ENCODE assay signal across 6 cellular contexts in the genomic region with DNA sequence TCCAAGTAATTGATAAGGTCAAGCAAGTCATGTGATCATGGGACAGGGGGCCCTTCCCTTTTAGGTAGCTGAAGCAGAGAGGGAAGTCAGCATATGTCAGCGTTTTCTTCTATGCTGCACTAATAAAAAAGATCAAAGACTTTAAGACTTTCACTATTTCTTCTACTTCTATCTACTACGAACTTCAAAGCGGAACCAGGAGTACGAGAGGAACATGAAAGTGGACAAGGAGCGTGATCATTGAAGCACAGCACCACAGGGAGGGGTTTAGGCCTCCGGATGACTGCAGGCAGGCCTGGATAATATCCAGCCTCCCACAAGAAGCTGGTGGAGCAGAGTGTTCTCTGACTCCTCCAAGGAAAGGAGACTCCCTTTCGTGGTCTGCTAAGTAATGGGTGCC.
DNase-seq lines count a peak whose midpoint lies in the region; TF ChIP-seq lines count a peak whose summit lies in the region.
"Not testable (repeated sequence)": the region's sequence is repeated elsewhere in the genome, so short reads cannot be mapped to it uniquely, and the experiment has no call there.

No MANE protein-coding gene starts in this region.

- TF ChIP-seq CTCF in nephron (IDR thresholded peaks at IDR 0.05; ENCODE audit: unreplicated experiment in 3 of 3); parathyroid adenoma (IDR thresholded peaks at IDR 0.05); testis (IDR thresholded peaks at IDR 0.05): not testable (repeated sequence)

- H3K4me3 ChIP-seq in parathyroid adenoma (ENCODE audit: low read depth, low read length); testis: not testable (repeated sequence)

- H3K27me3 Mint-ChIP-seq in nephron (ENCODE audit: low read depth), result not testable (repeated sequence)

- H3K9ac ChIP-seq in parathyroid adenoma, result not testable (repeated sequence)

- H3K36me3 ChIP-seq in parathyroid adenoma (ENCODE audit: control insufficient read depth, insufficient read depth, low read length); testis (ENCODE audit: low read depth, missing control alignments): not testable (repeated sequence)

- 53 to 65% methylated on average over 7 of the region's 7 CpGs for WGBS in testis, 2 donors

- not testable (repeated sequence) for H3K27me3 ChIP-seq in parathyroid adenoma (ENCODE audit: control insufficient read depth, insufficient read depth, low read length); testis

- H3K79me2 ChIP-seq in parathyroid adenoma, result not testable (repeated sequence)

- DNase-seq in Caki2 (ENCODE audit: low read depth), result peak; percentile 10
- peak; percentile 7 for DNase-seq in amniotic epithelial cell (ENCODE audit: low read depth)
- DNase-seq in left kidney (ENCODE audit: low read depth, low spot score), result peak; percentile 55
- peak; percentile 51 for DNase-seq in testis

- in situ Hi-C loops in Caki2 (cut with HindIII; ENCODE audit: low pct_unique_long_range_greater_than_20kb, low sequenced_read_pairs), result not testable (repeated sequence)

- H3K4me3 Mint-ChIP-seq in nephron, result not testable (repeated sequence)

- H3K36me3 Mint-ChIP-seq in nephron (ENCODE audit: low read depth), result peaks cover 18% of the 10 kb centered on the region

- peak overlapping the region; percentile 26 to 97 (median 86) for H3K27ac Mint-ChIP-seq in nephron

- intact Hi-C loops in testis (cut with DNase I; ENCODE audit: low total_unique reads), result not testable (repeated sequence)

- not testable (repeated sequence) for H3K9me3 Mint-ChIP-seq in nephron

- H3K27ac ChIP-seq in parathyroid adenoma (peak overlapping the region; percentile 53), testis (peak overlapping the region; percentile 15 to 58)

- not testable (repeated sequence) for H3K9me3 ChIP-seq in parathyroid adenoma (ENCODE audit: control insufficient read depth, low read length); testis

- TF ChIP-seq POLR2A in testis (IDR thresholded peaks at IDR 0.05), result not testable (repeated sequence)

- not testable (repeated sequence) for H3K4me2 ChIP-seq in parathyroid adenoma (ENCODE audit: low read length)

- H3K4me1 Mint-ChIP-seq in nephron, result peaks cover 51% of the 10 kb centered on the region

- H3K4me1 ChIP-seq in parathyroid adenoma, result not testable (repeated sequence)
- H3K4me1 ChIP-seq in testis, result peaks cover 33% of the 10 kb centered on the region

- not testable (repeated sequence) for H2AFZ ChIP-seq in parathyroid adenoma
